ENCODE assay signal across 18 cellular contexts in the genomic region with DNA sequence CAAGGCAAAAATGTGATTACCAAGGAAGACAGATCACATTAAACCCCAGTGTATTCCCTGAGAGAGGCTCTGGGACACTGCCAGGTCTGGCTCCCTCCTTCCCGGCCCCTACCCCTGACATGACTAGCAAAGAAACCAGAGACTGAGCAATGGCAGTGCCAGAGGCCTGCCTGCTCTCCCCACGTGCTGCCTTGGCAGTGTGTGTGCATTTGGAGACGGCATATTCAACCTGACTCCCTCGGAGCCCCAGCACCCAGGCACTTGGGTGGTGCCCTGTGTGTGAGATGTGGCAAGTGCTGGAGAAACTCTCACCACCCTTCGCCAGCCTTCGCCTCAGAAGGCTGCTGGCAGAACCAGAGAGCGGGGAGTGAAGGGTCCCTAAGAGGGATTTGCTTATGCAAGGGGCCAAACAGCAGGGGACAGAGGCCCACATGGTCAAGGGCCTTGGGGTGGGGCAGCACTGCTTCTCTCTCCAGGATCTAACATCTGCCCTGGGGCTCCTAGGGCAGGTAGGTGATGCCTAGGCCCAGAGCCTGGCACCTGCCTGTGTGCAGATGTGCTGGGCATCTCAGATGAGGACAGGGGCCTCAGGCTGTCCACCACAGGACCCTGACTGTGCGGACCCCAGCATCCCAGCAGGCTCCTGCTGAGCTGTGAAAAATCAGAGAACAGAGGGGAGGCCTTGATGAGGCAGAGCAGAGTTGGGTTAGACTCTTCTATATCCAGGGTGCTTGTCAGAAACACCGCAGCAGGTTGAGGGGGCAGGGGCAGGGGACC. TPM values are rescaled to one million over a fixed set of nuclear protein-coding genes. Genes with fewer than 3 reads are reported as not detected.
DNase-seq lines count a peak whose midpoint lies in the region; ATAC-seq and TF ChIP-seq lines count a peak whose summit lies in the region.
"Had no signal": no experiment of that assay in that cellular context is flagged by ENCODE, and none has a peak within 500 bp of the region (broad histone marks: within the 10 kb centered on the region; RNA-seq: fewer than 3 reads in every experiment).

No MANE protein-coding gene starts in this region.

- POLR2A ChIA-PET in Panc1 (lab: Charles Lee) = no interaction called here

- peak overlapping the region; percentile 16; the same call in 1 of the 2 replicates for H3K9ac ChIP-seq in iPS-20b (ENCODE audit: low read depth, low read length)

- H3K9me3 Mint-ChIP-seq in activated naive CD8-positive, alpha-beta T cell treated with anti-CD3 and anti-CD28 coated beads, Interleukin-2, amount 50 U/mL, for 24 hours = no peaks in the 10 kb centered on the region
- no peaks in the 10 kb centered on the region for H3K9me3 Mint-ChIP-seq in activated naive CD8-positive, alpha-beta T cell treated with anti-CD3 and anti-CD28 coated beads for 36 hours
- no peaks in the 10 kb centered on the region for H3K9me3 Mint-ChIP-seq in stimulated activated naive B cell treated with anti-CD40 and anti-IgM and Interleukin-4, amounts not matched to agents 10 μg/mL and 1 μg/mL and 100 μg/mL, for 72 hours
- H3K9me3 Mint-ChIP-seq: activated CD4-positive, alpha-beta memory T cell treated with anti-CD3 and anti-CD28 coated beads, Interleukin-2, amount 10 ng/mL, durations not matched to agents 7 days and 5 days; T-helper 2 cell treated with Interferon-gamma antibody and Interleukin-4, amounts not matched to agents 5 μg/mL and 100 μg/mL, for 36 hours had no signal

- H3K27ac ChIP-seq in Panc1 (ENCODE audit: low read length) (peak overlapping the region; percentile 78), iPS-20b (ENCODE audit: low read length) (no peak overlapping the region)
- H3K27ac ChIP-seq: left lung had no signal

- H3K4me3 ChIP-seq in Panc1 (ENCODE audit: low read depth in 2 of 2, low read length in 2 of 2) (no peak overlapping the region), iPS-20b (ENCODE audit: low read length) (no peak overlapping the region)
- H3K4me3 ChIP-seq: ascending aorta, K562, left lung had no signal

- no peaks in the 10 kb centered on the region for H3K27me3 Mint-ChIP-seq in activated naive CD8-positive, alpha-beta T cell treated with anti-CD3 and anti-CD28 coated beads, Interleukin-2, amount 50 U/mL, for 24 hours
- no peaks in the 10 kb centered on the region for H3K27me3 Mint-ChIP-seq in activated naive CD8-positive, alpha-beta T cell treated with anti-CD3 and anti-CD28 coated beads for 36 hours
- H3K27me3 Mint-ChIP-seq in stimulated activated naive B cell treated with anti-CD40 and anti-IgM and Interleukin-4, amounts not matched to agents 10 μg/mL and 1 μg/mL and 100 μg/mL, for 72 hours = peaks cover 0 to 2% of the 10 kb centered on the region in 2 donors
- H3K27me3 Mint-ChIP-seq: activated CD4-positive, alpha-beta memory T cell treated with anti-CD3 and anti-CD28 coated beads, Interleukin-2, amount 10 ng/mL, durations not matched to agents 7 days and 5 days had no signal

- no peak for TF ChIP-seq CTCF in Panc1 (IDR thresholded peaks at IDR 0.05)

- no peak for DNase-seq in activated naive CD8-positive, alpha-beta T cell treated with anti-CD3 and anti-CD28 coated beads, Interleukin-2, amount 50 U/mL, for 24 hours
- DNase-seq in activated naive CD8-positive, alpha-beta T cell treated with anti-CD3 and anti-CD28 coated beads for 36 hours = no peak
- DNase-seq in Panc1 (ENCODE audit: low read depth, low spot score) (no peak), SHP77 treated with DMSO at 0.1 percent for 48 hours (lab: John Stamatoyannopoulos, UW) (no peak), NK-92 (lab: John Stamatoyannopoulos, UW; ENCODE audit: unreplicated experiment) (no peak)
- no peak for DNase-seq in stimulated activated naive B cell treated with anti-CD40 and anti-IgM and Interleukin-4, amounts not matched to agents 10 μg/mL and 1 μg/mL and 100 μg/mL, for 72 hours
- DNase-seq in activated CD4-positive, CD25-positive, alpha-beta regulatory T cell treated with anti-CD3 and anti-CD28 coated beads, Interleukin-2, amount 50 U/mL, for 72 hours = no peak
- DNase-seq: activated CD4-positive, alpha-beta memory T cell treated with anti-CD3 and anti-CD28 coated beads, Interleukin-2, amount 10 ng/mL, durations not matched to agents 7 days and 5 days; activated naive CD4-positive, alpha-beta T cell treated with Interleukin-2 at 50 U/mL for 16 hours; GDM1; NCI-H748 treated with DMSO at 0.1 percent for 48 hours; OCI-M1; stimulated activated CD8-positive, alpha-beta memory T cell treated with anti-CD3 and anti-CD28 coated beads, Interleukin-4, amount 100 ng/mL, for 48 hours had no signal

- H3K36me3 ChIP-seq in Panc1 (ENCODE audit: control insufficient read depth, insufficient read depth, low read length) = no peaks in the 10 kb centered on the region
- H3K36me3 ChIP-seq in iPS-20b (ENCODE audit: insufficient read depth, low read depth, low read length) = no peaks in the 10 kb centered on the region
- H3K36me3 ChIP-seq: ascending aorta, left lung had no signal

- no peaks in the 10 kb centered on the region for H3K9me3 ChIP-seq in Panc1 (ENCODE audit: control insufficient read depth, insufficient read depth, low read depth, low read length)
- H3K9me3 ChIP-seq in iPS-20b (ENCODE audit: insufficient read depth, low read depth, low read length) = no peaks in the 10 kb centered on the region
- H3K9me3 ChIP-seq: ascending aorta, left lung had no signal

- intact Hi-C loops in Panc1 (cut with micrococcal nuclease; ENCODE audit: unreplicated experiment) = no loop called here

- in situ Hi-C loops in Panc1 (cut with HindIII; ENCODE audit: low pct_unique_long_range_greater_than_20kb, low sequenced_read_pairs) = no loop called here

- H3K4me1 Mint-ChIP-seq in activated naive CD8-positive, alpha-beta T cell treated with anti-CD3 and anti-CD28 coated beads, Interleukin-2, amount 50 U/mL, for 24 hours = no peaks in the 10 kb centered on the region
- peaks cover 1% of the 10 kb centered on the region for H3K4me1 Mint-ChIP-seq in activated naive CD8-positive, alpha-beta T cell treated with anti-CD3 and anti-CD28 coated beads for 36 hours
- peaks cover 24 to 46% of the 10 kb centered on the region in 2 donors for H3K4me1 Mint-ChIP-seq in stimulated activated naive B cell treated with anti-CD40 and anti-IgM and Interleukin-4, amounts not matched to agents 10 μg/mL and 1 μg/mL and 100 μg/mL, for 72 hours
- H3K4me1 Mint-ChIP-seq: activated CD4-positive, alpha-beta memory T cell treated with anti-CD3 and anti-CD28 coated beads, Interleukin-2, amount 10 ng/mL, durations not matched to agents 7 days and 5 days had no signal

- ATAC-seq in activated naive CD8-positive, alpha-beta T cell treated with anti-CD3 and anti-CD28 coated beads, Interleukin-2, amount 50 U/mL, for 24 hours = no peak
- no peak for ATAC-seq in Panc1
- no peak for ATAC-seq in stimulated activated naive B cell treated with anti-CD40 and anti-IgM and Interleukin-4, amounts not matched to agents 10 μg/mL and 1 μg/mL and 100 μg/mL, for 72 hours (replicated peaks)
- ATAC-seq: K562, left lung had no signal

- no TSS peak for BruUV-seq in Panc1 (replicated peaks; lab: Mats Ljungman, UMichigan)

- no peak overlapping the region for H3K4me3 Mint-ChIP-seq in activated naive CD8-positive, alpha-beta T cell treated with anti-CD3 and anti-CD28 coated beads, Interleukin-2, amount 50 U/mL, for 24 hours
- no peak overlapping the region for H3K4me3 Mint-ChIP-seq in activated naive CD8-positive, alpha-beta T cell treated with anti-CD3 and anti-CD28 coated beads for 36 hours
- no peak overlapping the region for H3K4me3 Mint-ChIP-seq in stimulated activated naive B cell treated with anti-CD40 and anti-IgM and Interleukin-4, amounts not matched to agents 10 μg/mL and 1 μg/mL and 100 μg/mL, for 72 hours
- H3K4me3 Mint-ChIP-seq: activated CD4-positive, alpha-beta memory T cell treated with anti-CD3 and anti-CD28 coated beads, Interleukin-2, amount 10 ng/mL, durations not matched to agents 7 days and 5 days; T-helper 2 cell treated with Interferon-gamma antibody and Interleukin-4, amounts not matched to agents 5 μg/mL and 100 μg/mL, for 36 hours had no signal

- H3K36me3 Mint-ChIP-seq in activated naive CD8-positive, alpha-beta T cell treated with anti-CD3 and anti-CD28 coated beads, Interleukin-2, amount 50 U/mL, for 24 hours (ENCODE audit: low read depth) = no peaks in the 10 kb centered on the region
- no peaks in the 10 kb centered on the region for H3K36me3 Mint-ChIP-seq in activated naive CD8-positive, alpha-beta T cell treated with anti-CD3 and anti-CD28 coated beads for 36 hours
- peaks cover 8 to 39% of the 10 kb centered on the region in 2 donors for H3K36me3 Mint-ChIP-seq in stimulated activated naive B cell treated with anti-CD40 and anti-IgM and Interleukin-4, amounts not matched to agents 10 μg/mL and 1 μg/mL and 100 μg/mL, for 72 hours

- H3K27ac Mint-ChIP-seq in activated naive CD8-positive, alpha-beta T cell treated with anti-CD3 and anti-CD28 coated beads, Interleukin-2, amount 50 U/mL, for 24 hours = peak overlapping the region; percentile 29
- H3K27ac Mint-ChIP-seq in activated naive CD8-positive, alpha-beta T cell treated with anti-CD3 and anti-CD28 coated beads for 36 hours = no peak overlapping the region
- peak overlapping the region; percentile 56 for H3K27ac Mint-ChIP-seq in stimulated activated naive B cell treated with anti-CD40 and anti-IgM and Interleukin-4, amounts not matched to agents 10 μg/mL and 1 μg/mL and 100 μg/mL, for 72 hours
- H3K27ac Mint-ChIP-seq: activated CD4-positive, alpha-beta memory T cell treated with anti-CD3 and anti-CD28 coated beads, Interleukin-2, amount 10 ng/mL, durations not matched to agents 7 days and 5 days; T-helper 2 cell treated with Interferon-gamma antibody and Interleukin-4, amounts not matched to agents 5 μg/mL and 100 μg/mL, for 36 hours had no signal

- CTCF ChIA-PET in Panc1 (lab: Charles Lee) = no interaction called here

- no peaks in the 10 kb centered on the region for H3K27me3 ChIP-seq in Panc1 (ENCODE audit: control insufficient read depth, insufficient read depth, low read length)
- H3K27me3 ChIP-seq in iPS-20b (ENCODE audit: insufficient read depth, low read length) = no peaks in the 10 kb centered on the region
- H3K27me3 ChIP-seq: ascending aorta, left lung had no signal

- H3K4me1 ChIP-seq in Panc1 (ENCODE audit: control insufficient read depth, insufficient read depth, low read length) (peaks cover 22% of the 10 kb centered on the region), iPS-20b (ENCODE audit: insufficient read depth, low read length) (peaks cover 9% of the 10 kb centered on the region)

RNA-seq across cellular contexts. Expression of a gene that starts 23.6 kb away (rescaled TPM):
- total RNA-seq in activated naive CD8-positive, alpha-beta T cell treated with anti-CD3 and anti-CD28 coated beads for 36 hours = 1 to 10 TPM; 6.6 to 7.5 TPM
- total RNA-seq in Panc1 (2021; ENCODE audit: unreplicated experiment) = 80.6 TPM
- polyA plus RNA-seq in Panc1 (2012; ENCODE audit: insufficient read length) = 128 TPM
